In genomic region chr6:125314019-125314581, GRCh38 we compare ENCODE assay signal across 8 cellular contexts. TPM values are rescaled to one million over a fixed set of nuclear protein-coding genes. Genes with fewer than 3 reads are reported as not detected.
DNase-seq lines count a peak whose midpoint lies in the region; ATAC-seq and FAIRE-seq lines count a peak whose summit lies in the region.

No MANE protein-coding gene starts in this region.

- peak; percentile 83 for FAIRE-seq in frontal cortex (lab: Jason Lieb, UNC)

- H3K4me3 Mint-ChIP-seq in T-helper 2 cell treated with Interferon-gamma antibody and Interleukin-4, amounts not matched to agents 5 μg/mL and 100 μg/mL, for 36 hours: no peak overlapping the region

- DNase-seq in ELR (ENCODE audit: low read depth): peak; percentile 67
- DNase-seq in NCI-H82 treated with DMSO at 0.1 percent for 48 hours (lab: John Stamatoyannopoulos, UW; ENCODE audit: unreplicated experiment): peak; percentile 40
- DNase-seq in activated T-cell treated with anti-CD3 and anti-CD28 coated beads, Interleukin-2, amount 50 U/mL, for 48 hours: peak; percentile 48 to 54
- no peak for DNase-seq in frontal cortex (ENCODE audit: low spot score in 2 of 2)
- peak; percentile 18 for DNase-seq in occipital lobe (lab: John Stamatoyannopoulos, UW)
- DNase-seq in T-helper 2 cell treated with Interferon-gamma antibody and Interleukin-4, amounts not matched to agents 5 μg/mL and 100 μg/mL, for 36 hours (ENCODE audit: low spot score): no peak

- H3K27ac Mint-ChIP-seq in T-helper 2 cell treated with Interferon-gamma antibody and Interleukin-4, amounts not matched to agents 5 μg/mL and 100 μg/mL, for 36 hours: no peak overlapping the region

- H3K4me1 Mint-ChIP-seq in T-helper 2 cell treated with Interferon-gamma antibody and Interleukin-4, amounts not matched to agents 5 μg/mL and 100 μg/mL, for 36 hours (ENCODE audit: low read depth): no peaks in the 10 kb centered on the region

- H3K27me3 Mint-ChIP-seq in T-helper 2 cell treated with Interferon-gamma antibody and Interleukin-4, amounts not matched to agents 5 μg/mL and 100 μg/mL, for 36 hours (ENCODE audit: low read depth): peaks cover 14% of the 10 kb centered on the region

- no peaks in the 10 kb centered on the region for H3K9me3 Mint-ChIP-seq in T-helper 2 cell treated with Interferon-gamma antibody and Interleukin-4, amounts not matched to agents 5 μg/mL and 100 μg/mL, for 36 hours

- ATAC-seq in GM21360 (IDR thresholded peaks at IDR 0.05; ENCODE audit: unreplicated experiment) (peak; percentile 96), HG03469 (IDR thresholded peaks at IDR 0.05; ENCODE audit: unreplicated experiment) (peak; percentile 79)

- H3K36me3 Mint-ChIP-seq in T-helper 2 cell treated with Interferon-gamma antibody and Interleukin-4, amounts not matched to agents 5 μg/mL and 100 μg/mL, for 36 hours (ENCODE audit: low read depth): no peaks in the 10 kb centered on the region

RNA-seq across cellular contexts. Expression of gene HDDC2, which starts 12.3 kb away (rescaled TPM):
- 31.0 TPM for total RNA-seq in frontal cortex
- total RNA-seq in occipital lobe: 22.9 TPM

Comparison
In these comparisons a context has a peak if more than half of its experiments do, and no peak if none do; other contexts are left out.
1. DNase-seq: peak in ELR (single experiment), NCI-H82 treated with DMSO at 0.1 percent for 48 hours (single experiment), activated T-cell treated with anti-CD3 and anti-CD28 coated beads, Interleukin-2, amount 50 U/mL, for 48 hours (2 of 2) and occipital lobe (single experiment); none in frontal cortex (0 of 2) and T-helper 2 cell treated with Interferon-gamma antibody and Interleukin-4, amounts not matched to agents 5 μg/mL and 100 μg/mL, for 36 hours (single experiment).